In the genomic region with DNA sequence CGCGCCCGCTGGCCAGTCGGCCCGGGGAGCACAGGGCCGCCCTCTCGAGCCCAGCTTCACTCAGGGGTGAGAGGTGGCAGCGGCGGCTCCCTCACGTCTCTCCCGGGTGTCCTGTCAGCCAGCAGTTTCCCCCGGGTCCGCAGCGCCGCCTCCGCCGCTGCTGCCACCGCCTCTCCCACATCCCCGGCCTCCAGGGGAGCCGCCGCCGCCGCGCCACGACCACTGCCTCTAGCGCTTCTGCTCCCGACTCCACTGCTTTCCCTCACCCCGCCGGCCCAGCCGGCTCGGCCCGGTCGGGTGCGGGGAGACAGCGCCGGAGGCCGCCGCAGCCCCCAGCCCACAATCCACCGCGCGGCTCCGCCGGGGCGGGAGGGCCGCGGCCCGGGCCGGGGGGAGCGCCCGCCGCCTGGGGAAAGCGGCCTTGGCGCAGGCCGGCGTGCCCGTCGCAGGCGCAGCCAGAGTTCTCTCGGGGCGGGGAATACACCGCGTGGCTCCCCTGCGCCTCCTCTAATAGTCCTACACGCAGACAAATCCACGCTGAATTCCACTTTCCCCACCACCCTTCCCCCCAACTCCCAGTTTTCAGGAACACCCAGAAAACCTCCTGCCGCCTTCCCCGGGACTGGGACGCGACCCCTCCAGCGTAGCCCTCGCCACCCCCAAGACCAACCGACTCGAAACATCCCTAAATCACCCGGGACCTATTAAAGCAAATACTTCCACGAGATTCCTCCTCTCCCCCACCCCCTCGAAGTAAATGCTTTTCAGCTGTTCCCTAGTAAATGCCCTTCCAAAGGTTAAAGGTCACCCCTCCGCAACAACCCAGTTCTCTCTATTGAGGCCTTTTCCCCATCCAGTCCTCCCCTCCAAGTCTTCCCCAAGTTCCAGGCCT, we compare ENCODE assay signal across 1 cellular context.
TF ChIP-seq lines count a peak whose summit lies in the region.

A gene with protein sequence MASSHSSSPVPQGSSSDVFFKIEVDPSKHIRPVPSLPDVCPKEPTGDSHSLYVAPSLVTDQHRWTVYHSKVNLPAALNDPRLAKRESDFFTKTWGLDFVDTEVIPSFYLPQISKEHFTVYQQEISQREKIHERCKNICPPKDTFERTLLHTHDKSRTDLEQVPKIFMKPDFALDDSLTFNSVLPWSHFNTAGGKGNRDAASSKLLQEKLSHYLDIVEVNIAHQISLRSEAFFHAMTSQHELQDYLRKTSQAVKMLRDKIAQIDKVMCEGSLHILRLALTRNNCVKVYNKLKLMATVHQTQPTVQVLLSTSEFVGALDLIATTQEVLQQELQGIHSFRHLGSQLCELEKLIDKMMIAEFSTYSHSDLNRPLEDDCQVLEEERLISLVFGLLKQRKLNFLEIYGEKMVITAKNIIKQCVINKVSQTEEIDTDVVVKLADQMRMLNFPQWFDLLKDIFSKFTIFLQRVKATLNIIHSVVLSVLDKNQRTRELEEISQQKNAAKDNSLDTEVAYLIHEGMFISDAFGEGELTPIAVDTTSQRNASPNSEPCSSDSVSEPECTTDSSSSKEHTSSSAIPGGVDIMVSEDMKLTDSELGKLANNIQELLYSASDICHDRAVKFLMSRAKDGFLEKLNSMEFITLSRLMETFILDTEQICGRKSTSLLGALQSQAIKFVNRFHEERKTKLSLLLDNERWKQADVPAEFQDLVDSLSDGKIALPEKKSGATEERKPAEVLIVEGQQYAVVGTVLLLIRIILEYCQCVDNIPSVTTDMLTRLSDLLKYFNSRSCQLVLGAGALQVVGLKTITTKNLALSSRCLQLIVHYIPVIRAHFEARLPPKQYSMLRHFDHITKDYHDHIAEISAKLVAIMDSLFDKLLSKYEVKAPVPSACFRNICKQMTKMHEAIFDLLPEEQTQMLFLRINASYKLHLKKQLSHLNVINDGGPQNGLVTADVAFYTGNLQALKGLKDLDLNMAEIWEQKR (minus strand): TSS at position 346 of the 892 bp plus-strand sequence. CDS start 35,429 bp downstream, outside the sequence.

TF ChIP-seq in HepG2, 621 proteins besides CTCF, POLR2A, EP300 and RAD21 (continued from another document and continues in another):
- TF ChIP-seq, protein P1, sequence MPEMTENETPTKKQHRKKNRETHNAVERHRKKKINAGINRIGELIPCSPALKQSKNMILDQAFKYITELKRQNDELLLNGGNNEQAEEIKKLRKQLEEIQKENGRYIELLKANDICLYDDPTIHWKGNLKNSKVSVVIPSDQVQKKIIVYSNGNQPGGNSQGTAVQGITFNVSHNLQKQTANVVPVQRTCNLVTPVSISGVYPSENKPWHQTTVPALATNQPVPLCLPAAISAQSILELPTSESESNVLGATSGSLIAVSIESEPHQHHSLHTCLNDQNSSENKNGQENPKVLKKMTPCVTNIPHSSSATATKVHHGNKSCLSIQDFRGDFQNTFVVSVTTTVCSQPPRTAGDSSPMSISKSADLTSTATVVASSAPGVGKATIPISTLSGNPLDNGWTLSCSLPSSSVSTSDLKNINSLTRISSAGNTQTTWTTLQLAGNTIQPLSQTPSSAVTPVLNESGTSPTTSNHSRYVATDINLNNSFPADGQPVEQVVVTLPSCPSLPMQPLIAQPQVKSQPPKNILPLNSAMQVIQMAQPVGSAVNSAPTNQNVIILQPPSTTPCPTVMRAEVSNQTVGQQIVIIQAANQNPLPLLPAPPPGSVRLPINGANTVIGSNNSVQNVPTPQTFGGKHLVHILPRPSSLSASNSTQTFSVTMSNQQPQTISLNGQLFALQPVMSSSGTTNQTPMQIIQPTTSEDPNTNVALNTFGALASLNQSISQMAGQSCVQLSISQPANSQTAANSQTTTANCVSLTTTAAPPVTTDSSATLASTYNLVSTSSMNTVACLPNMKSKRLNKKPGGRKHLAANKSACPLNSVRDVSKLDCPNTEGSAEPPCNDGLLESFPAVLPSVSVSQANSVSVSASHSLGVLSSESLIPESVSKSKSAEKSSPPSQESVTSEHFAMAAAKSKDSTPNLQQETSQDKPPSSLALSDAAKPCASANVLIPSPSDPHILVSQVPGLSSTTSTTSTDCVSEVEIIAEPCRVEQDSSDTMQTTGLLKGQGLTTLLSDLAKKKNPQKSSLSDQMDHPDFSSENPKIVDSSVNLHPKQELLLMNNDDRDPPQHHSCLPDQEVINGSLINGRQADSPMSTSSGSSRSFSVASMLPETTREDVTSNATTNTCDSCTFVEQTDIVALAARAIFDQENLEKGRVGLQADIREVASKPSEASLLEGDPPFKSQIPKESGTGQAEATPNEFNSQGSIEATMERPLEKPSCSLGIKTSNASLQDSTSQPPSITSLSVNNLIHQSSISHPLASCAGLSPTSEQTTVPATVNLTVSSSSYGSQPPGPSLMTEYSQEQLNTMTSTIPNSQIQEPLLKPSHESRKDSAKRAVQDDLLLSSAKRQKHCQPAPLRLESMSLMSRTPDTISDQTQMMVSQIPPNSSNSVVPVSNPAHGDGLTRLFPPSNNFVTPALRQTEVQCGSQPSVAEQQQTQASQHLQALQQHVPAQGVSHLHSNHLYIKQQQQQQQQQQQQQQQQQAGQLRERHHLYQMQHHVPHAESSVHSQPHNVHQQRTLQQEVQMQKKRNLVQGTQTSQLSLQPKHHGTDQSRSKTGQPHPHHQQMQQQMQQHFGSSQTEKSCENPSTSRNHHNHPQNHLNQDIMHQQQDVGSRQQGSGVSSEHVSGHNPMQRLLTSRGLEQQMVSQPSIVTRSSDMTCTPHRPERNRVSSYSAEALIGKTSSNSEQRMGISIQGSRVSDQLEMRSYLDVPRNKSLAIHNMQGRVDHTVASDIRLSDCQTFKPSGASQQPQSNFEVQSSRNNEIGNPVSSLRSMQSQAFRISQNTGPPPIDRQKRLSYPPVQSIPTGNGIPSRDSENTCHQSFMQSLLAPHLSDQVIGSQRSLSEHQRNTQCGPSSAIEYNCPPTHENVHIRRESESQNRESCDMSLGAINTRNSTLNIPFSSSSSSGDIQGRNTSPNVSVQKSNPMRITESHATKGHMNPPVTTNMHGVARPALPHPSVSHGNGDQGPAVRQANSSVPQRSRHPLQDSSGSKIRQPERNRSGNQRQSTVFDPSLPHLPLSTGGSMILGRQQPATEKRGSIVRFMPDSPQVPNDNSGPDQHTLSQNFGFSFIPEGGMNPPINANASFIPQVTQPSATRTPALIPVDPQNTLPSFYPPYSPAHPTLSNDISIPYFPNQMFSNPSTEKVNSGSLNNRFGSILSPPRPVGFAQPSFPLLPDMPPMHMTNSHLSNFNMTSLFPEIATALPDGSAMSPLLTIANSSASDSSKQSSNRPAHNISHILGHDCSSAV (CRISPR knock-in tag; IDR thresholded peaks at IDR 0.05; ENCODE audit: borderline replicate concordance), result no peak
- TF ChIP-seq, protein P2, sequence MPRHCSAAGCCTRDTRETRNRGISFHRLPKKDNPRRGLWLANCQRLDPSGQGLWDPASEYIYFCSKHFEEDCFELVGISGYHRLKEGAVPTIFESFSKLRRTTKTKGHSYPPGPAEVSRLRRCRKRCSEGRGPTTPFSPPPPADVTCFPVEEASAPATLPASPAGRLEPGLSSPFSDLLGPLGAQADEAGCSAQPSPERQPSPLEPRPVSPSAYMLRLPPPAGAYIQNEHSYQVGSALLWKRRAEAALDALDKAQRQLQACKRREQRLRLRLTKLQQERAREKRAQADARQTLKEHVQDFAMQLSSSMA (CRISPR knock-in tag; IDR thresholded peaks at IDR 0.05), result 0 out of 2 replicates have a peak, but pooled peaks have one; percentile 64
- TF ChIP-seq, protein P3, sequence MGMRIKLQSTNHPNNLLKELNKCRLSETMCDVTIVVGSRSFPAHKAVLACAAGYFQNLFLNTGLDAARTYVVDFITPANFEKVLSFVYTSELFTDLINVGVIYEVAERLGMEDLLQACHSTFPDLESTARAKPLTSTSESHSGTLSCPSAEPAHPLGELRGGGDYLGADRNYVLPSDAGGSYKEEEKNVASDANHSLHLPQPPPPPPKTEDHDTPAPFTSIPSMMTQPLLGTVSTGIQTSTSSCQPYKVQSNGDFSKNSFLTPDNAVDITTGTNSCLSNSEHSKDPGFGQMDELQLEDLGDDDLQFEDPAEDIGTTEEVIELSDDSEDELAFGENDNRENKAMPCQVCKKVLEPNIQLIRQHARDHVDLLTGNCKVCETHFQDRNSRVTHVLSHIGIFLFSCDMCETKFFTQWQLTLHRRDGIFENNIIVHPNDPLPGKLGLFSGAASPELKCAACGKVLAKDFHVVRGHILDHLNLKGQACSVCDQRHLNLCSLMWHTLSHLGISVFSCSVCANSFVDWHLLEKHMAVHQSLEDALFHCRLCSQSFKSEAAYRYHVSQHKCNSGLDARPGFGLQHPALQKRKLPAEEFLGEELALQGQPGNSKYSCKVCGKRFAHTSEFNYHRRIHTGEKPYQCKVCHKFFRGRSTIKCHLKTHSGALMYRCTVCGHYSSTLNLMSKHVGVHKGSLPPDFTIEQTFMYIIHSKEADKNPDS (CRISPR knock-in tag; IDR thresholded peaks at IDR 0.05), result no peak
- peak; percentile 74 for TF ChIP-seq SKI (IDR thresholded peaks at IDR 0.05; ENCODE audit: partially characterized antibody)
- TF ChIP-seq ZNF530 (CRISPR knock-in tag; IDR thresholded peaks at IDR 0.05; ENCODE audit: low read depth), result no peak
- 0 out of 2 replicates have a peak, but pooled peaks have one; percentile 54 for TF ChIP-seq ZNF101 (CRISPR knock-in tag; IDR thresholded peaks at IDR 0.05; ENCODE audit: borderline replicate concordance, low read depth)
- TF ChIP-seq ZNF615 (CRISPR knock-in tag; IDR thresholded peaks at IDR 0.05; ENCODE audit: borderline replicate concordance), result no peak
- no peak for TF ChIP-seq ZNF550 (CRISPR knock-in tag; IDR thresholded peaks at IDR 0.05; ENCODE audit: borderline replicate concordance)
- TF ChIP-seq ZNF7 (CRISPR knock-in tag; IDR thresholded peaks at IDR 0.05), result no peak
- TF ChIP-seq GZF1 (CRISPR knock-in tag; IDR thresholded peaks at IDR 0.05), result no peak
- TF ChIP-seq ZNF563 (CRISPR knock-in tag; IDR thresholded peaks at IDR 0.05), result peak; percentile 46; the same call in 1 of the 2 replicates
- peak; percentile 63 for TF ChIP-seq SAP130 (CRISPR knock-in tag; IDR thresholded peaks at IDR 0.05; ENCODE audit: low read depth)
- TF ChIP-seq, protein P4, sequence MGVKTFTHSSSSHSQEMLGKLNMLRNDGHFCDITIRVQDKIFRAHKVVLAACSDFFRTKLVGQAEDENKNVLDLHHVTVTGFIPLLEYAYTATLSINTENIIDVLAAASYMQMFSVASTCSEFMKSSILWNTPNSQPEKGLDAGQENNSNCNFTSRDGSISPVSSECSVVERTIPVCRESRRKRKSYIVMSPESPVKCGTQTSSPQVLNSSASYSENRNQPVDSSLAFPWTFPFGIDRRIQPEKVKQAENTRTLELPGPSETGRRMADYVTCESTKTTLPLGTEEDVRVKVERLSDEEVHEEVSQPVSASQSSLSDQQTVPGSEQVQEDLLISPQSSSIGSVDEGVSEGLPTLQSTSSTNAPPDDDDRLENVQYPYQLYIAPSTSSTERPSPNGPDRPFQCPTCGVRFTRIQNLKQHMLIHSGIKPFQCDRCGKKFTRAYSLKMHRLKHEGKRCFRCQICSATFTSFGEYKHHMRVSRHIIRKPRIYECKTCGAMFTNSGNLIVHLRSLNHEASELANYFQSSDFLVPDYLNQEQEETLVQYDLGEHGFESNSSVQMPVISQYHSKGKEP (CRISPR knock-in tag; IDR thresholded peaks at IDR 0.05), result 0 out of 2 replicates have a peak, but pooled peaks have one; percentile 21
- no peak for TF ChIP-seq SP1 (IDR thresholded peaks at IDR 0.05)
- TF ChIP-seq SP1 (CRISPR knock-in tag; IDR thresholded peaks at IDR 0.05), result 0 out of 2 replicates have a peak, but pooled peaks have one; percentile 7
- TF ChIP-seq NFIC (IDR thresholded peaks at IDR 0.05; ENCODE audit: low read length), result peak; percentile 62
- peak; percentile 39; the same call in 1 of the 2 replicates for TF ChIP-seq RARA (CRISPR knock-in tag; IDR thresholded peaks at IDR 0.05)
- peak; percentile 76; the same call in 1 of the 2 replicates for TF ChIP-seq SIN3A (IDR thresholded peaks at IDR 0.05; ENCODE audit: borderline replicate concordance, low read depth, low read length)
- TF ChIP-seq, protein P5, sequence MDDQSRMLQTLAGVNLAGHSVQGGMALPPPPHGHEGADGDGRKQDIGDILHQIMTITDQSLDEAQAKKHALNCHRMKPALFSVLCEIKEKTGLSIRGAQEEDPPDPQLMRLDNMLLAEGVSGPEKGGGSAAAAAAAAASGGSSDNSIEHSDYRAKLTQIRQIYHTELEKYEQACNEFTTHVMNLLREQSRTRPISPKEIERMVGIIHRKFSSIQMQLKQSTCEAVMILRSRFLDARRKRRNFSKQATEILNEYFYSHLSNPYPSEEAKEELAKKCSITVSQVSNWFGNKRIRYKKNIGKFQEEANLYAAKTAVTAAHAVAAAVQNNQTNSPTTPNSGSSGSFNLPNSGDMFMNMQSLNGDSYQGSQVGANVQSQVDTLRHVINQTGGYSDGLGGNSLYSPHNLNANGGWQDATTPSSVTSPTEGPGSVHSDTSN (CRISPR knock-in tag; IDR thresholded peaks at IDR 0.05; ENCODE audit: borderline replicate concordance), result no peak
- TF ChIP-seq, protein P6, sequence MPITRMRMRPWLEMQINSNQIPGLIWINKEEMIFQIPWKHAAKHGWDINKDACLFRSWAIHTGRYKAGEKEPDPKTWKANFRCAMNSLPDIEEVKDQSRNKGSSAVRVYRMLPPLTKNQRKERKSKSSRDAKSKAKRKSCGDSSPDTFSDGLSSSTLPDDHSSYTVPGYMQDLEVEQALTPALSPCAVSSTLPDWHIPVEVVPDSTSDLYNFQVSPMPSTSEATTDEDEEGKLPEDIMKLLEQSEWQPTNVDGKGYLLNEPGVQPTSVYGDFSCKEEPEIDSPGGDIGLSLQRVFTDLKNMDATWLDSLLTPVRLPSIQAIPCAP (CRISPR knock-in tag; IDR thresholded peaks at IDR 0.05; ENCODE audit: low read depth), result 0 out of 2 replicates have a peak, but pooled peaks have one; percentile 20
- TF ChIP-seq ZNF761 (CRISPR knock-in tag; conservative IDR thresholded peaks at IDR 0.05), result 0 out of 2 replicates have a peak, but pooled peaks have one; percentile 45
- TF ChIP-seq, protein P7, sequence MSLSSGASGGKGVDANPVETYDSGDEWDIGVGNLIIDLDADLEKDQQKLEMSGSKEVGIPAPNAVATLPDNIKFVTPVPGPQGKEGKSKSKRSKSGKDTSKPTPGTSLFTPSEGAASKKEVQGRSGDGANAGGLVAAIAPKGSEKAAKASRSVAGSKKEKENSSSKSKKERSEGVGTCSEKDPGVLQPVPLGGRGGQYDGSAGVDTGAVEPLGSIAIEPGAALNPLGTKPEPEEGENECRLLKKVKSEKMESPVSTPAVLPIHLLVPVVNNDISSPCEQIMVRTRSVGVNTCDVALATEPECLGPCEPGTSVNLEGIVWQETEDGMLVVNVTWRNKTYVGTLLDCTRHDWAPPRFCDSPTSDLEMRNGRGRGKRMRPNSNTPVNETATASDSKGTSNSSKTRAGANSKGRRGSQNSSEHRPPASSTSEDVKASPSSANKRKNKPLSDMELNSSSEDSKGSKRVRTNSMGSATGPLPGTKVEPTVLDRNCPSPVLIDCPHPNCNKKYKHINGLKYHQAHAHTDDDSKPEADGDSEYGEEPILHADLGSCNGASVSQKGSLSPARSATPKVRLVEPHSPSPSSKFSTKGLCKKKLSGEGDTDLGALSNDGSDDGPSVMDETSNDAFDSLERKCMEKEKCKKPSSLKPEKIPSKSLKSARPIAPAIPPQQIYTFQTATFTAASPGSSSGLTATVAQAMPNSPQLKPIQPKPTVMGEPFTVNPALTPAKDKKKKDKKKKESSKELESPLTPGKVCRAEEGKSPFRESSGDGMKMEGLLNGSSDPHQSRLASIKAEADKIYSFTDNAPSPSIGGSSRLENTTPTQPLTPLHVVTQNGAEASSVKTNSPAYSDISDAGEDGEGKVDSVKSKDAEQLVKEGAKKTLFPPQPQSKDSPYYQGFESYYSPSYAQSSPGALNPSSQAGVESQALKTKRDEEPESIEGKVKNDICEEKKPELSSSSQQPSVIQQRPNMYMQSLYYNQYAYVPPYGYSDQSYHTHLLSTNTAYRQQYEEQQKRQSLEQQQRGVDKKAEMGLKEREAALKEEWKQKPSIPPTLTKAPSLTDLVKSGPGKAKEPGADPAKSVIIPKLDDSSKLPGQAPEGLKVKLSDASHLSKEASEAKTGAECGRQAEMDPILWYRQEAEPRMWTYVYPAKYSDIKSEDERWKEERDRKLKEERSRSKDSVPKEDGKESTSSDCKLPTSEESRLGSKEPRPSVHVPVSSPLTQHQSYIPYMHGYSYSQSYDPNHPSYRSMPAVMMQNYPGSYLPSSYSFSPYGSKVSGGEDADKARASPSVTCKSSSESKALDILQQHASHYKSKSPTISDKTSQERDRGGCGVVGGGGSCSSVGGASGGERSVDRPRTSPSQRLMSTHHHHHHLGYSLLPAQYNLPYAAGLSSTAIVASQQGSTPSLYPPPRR (CRISPR knock-in tag; IDR thresholded peaks at IDR 0.05; ENCODE audit: borderline replicate concordance), result peak; percentile 39
